19 cellular contexts compared by ENCODE assay signal in genomic region chr15:38688096-38688495, GRCh38.
DNase-seq lines count a peak whose midpoint lies in the region; ATAC-seq and TF ChIP-seq lines count a peak whose summit lies in the region.
"Had no signal": no experiment of that assay in that cellular context is flagged by ENCODE, and none has a peak within 500 bp of the region (broad histone marks: within the 10 kb centered on the region; RNA-seq: fewer than 3 reads in every experiment).

No MANE protein-coding gene starts in this region.

- CTCF ChIA-PET in T-cell (lab: Charles Lee) = interaction anchor here (0.7 to 9.8 kb wide), 20 partner anchors 12 to 1637 kb away, joined by 3 to 249 read pairs (median 5); partner anchors contain the start of gene RASGRP1 (in 2 of the 2)

- no peaks in the 10 kb centered on the region for H3K27me3 Mint-ChIP-seq in activated naive CD4-positive, alpha-beta T cell treated with anti-CD3 and anti-CD28 coated beads, Interleukin-2, amount 50 U/mL, for 24 hours
- H3K27me3 Mint-ChIP-seq in T-cell = no peaks in the 10 kb centered on the region
- no peaks in the 10 kb centered on the region for H3K27me3 Mint-ChIP-seq in activated naive CD8-positive, alpha-beta T cell

- peak overlapping the region; percentile 16 for H3K4me3 Mint-ChIP-seq in activated naive CD4-positive, alpha-beta T cell treated with anti-CD3 and anti-CD28 coated beads, Interleukin-2, amount 50 U/mL, for 24 hours
- peak overlapping the region; percentile 43 to 52 (median 48) for H3K4me3 Mint-ChIP-seq in T-cell
- H3K4me3 Mint-ChIP-seq in activated naive CD8-positive, alpha-beta T cell = peak overlapping the region; percentile 64
- H3K4me3 Mint-ChIP-seq: CD14-positive monocyte had no signal

- no peak for DNase-seq in activated naive CD4-positive, alpha-beta T cell treated with Interleukin-2 at 50 U/mL for 16 hours
- DNase-seq in T-cell (no peak), NOMO-1 (lab: John Stamatoyannopoulos, UW; ENCODE audit: unreplicated experiment in 2 of 2) (no peak), right lobe of liver (no peak)
- DNase-seq: DMS153, esophagus squamous epithelium, gastrocnemius medialis, KG1, mucosa of descending colon, NCI-H187 treated with DMSO at 0.1 percent for 48 hours, NCI-H526 treated with DMSO at 0.1 percent for 48 hours, sigmoid colon had no signal

- intact Hi-C loops in right lobe of liver (cut with DNase I) = loop anchor here in 1 of 2 donors (10.0 kb wide), 1 partner anchor 123 kb away; the partner anchor contains the start of gene RASGRP1

- peak overlapping the region; percentile 82 for H3K27ac Mint-ChIP-seq in activated naive CD4-positive, alpha-beta T cell treated with anti-CD3 and anti-CD28 coated beads, Interleukin-2, amount 50 U/mL, for 24 hours
- H3K27ac Mint-ChIP-seq in T-cell = peak overlapping the region; percentile 91 to 98
- H3K27ac Mint-ChIP-seq in activated naive CD8-positive, alpha-beta T cell = peak overlapping the region; percentile 90
- H3K27ac Mint-ChIP-seq: CD14-positive monocyte had no signal

- H3K4me3 ChIP-seq in thymus (ENCODE audit: low read length) (no peak overlapping the region), right lobe of liver (no peak overlapping the region)
- H3K4me3 ChIP-seq: esophagus squamous epithelium, gastrocnemius medialis, HAP-1, mucosa of descending colon, sigmoid colon, vagina had no signal

- H3K27ac ChIP-seq in thymus (ENCODE audit: low read depth) (peak overlapping the region; percentile 38), right lobe of liver (no peak overlapping the region)
- H3K27ac ChIP-seq: gastrocnemius medialis, sigmoid colon, vagina had no signal

- no peaks in the 10 kb centered on the region for H3K36me3 Mint-ChIP-seq in activated naive CD4-positive, alpha-beta T cell treated with anti-CD3 and anti-CD28 coated beads, Interleukin-2, amount 50 U/mL, for 24 hours
- H3K36me3 Mint-ChIP-seq in T-cell = no peaks in the 10 kb centered on the region
- H3K36me3 Mint-ChIP-seq in activated naive CD8-positive, alpha-beta T cell = no peaks in the 10 kb centered on the region
- H3K36me3 Mint-ChIP-seq: CD14-positive monocyte had no signal

- WGBS in thymus = 62% methylated on average over 2 of the region's 2 CpGs
- WGBS in right lobe of liver (ENCODE audit: insufficient coverage, low coverage, low lambda C conversion rate, missing lambda C conversion rate) = 88% methylated on average over 1 of the region's 2 CpGs

- TF ChIP-seq POLR2A in right lobe of liver (IDR thresholded peaks at IDR 0.05) = no peak

- H3K27me3 ChIP-seq in thymus (ENCODE audit: control insufficient read depth, insufficient read depth) = no peaks in the 10 kb centered on the region
- no peaks in the 10 kb centered on the region for H3K27me3 ChIP-seq in right lobe of liver
- H3K27me3 ChIP-seq: esophagus squamous epithelium, gastrocnemius medialis, sigmoid colon, vagina had no signal

- H3K4me1 ChIP-seq in thymus (ENCODE audit: control insufficient read depth, insufficient read depth, low read length) (peaks cover 53% of the 10 kb centered on the region), right lobe of liver (no peaks in the 10 kb centered on the region)
- H3K4me1 ChIP-seq: gastrocnemius medialis, HAP-1, sigmoid colon, vagina had no signal

- no peaks in the 10 kb centered on the region for H3K9me3 Mint-ChIP-seq in activated naive CD4-positive, alpha-beta T cell treated with anti-CD3 and anti-CD28 coated beads, Interleukin-2, amount 50 U/mL, for 24 hours
- no peaks in the 10 kb centered on the region for H3K9me3 Mint-ChIP-seq in T-cell
- no peaks in the 10 kb centered on the region for H3K9me3 Mint-ChIP-seq in activated naive CD8-positive, alpha-beta T cell (ENCODE audit: low read depth)

- POLR2A ChIA-PET in T-cell (lab: Charles Lee) = interaction anchor here (1.1 to 1.3 kb wide), 2 partner anchors 124 to 127 kb away, joined by 3 to 6 read pairs; partner anchors contain the start of gene RASGRP1 (in 1 of the 2)

- H3K36me3 ChIP-seq in thymus (ENCODE audit: control insufficient read depth, insufficient read depth) (no peaks in the 10 kb centered on the region), right lobe of liver (no peaks in the 10 kb centered on the region)
- H3K36me3 ChIP-seq: esophagus squamous epithelium, gastrocnemius medialis, HAP-1, sigmoid colon, vagina had no signal

- H3K4me1 Mint-ChIP-seq in activated naive CD4-positive, alpha-beta T cell treated with anti-CD3 and anti-CD28 coated beads, Interleukin-2, amount 50 U/mL, for 24 hours = peaks cover 89% of the 10 kb centered on the region
- peaks cover 78 to 89% (median 84%) of the 10 kb centered on the region in 3 donors for H3K4me1 Mint-ChIP-seq in T-cell
- H3K4me1 Mint-ChIP-seq in activated naive CD8-positive, alpha-beta T cell (ENCODE audit: low read depth) = peaks cover 87% of the 10 kb centered on the region

- no peak for ATAC-seq in T-cell (replicated peaks in 1 of 4)
- ATAC-seq in GM21515 (IDR thresholded peaks at IDR 0.05; ENCODE audit: unreplicated experiment) = no peak
- ATAC-seq in right lobe of liver = no peak
- ATAC-seq: gastrocnemius medialis had no signal

- H3K9me3 ChIP-seq in thymus (ENCODE audit: control insufficient read depth) = no peaks in the 10 kb centered on the region
- H3K9me3 ChIP-seq in right lobe of liver = no peaks in the 10 kb centered on the region
- H3K9me3 ChIP-seq: esophagus squamous epithelium, gastrocnemius medialis, HAP-1, mucosa of descending colon, sigmoid colon, vagina had no signal

- no peak for TF ChIP-seq CTCF in right lobe of liver (IDR thresholded peaks at IDR 0.05)
